Comparison of ENCODE assay signal across 10 cellular contexts in the genomic region with DNA sequence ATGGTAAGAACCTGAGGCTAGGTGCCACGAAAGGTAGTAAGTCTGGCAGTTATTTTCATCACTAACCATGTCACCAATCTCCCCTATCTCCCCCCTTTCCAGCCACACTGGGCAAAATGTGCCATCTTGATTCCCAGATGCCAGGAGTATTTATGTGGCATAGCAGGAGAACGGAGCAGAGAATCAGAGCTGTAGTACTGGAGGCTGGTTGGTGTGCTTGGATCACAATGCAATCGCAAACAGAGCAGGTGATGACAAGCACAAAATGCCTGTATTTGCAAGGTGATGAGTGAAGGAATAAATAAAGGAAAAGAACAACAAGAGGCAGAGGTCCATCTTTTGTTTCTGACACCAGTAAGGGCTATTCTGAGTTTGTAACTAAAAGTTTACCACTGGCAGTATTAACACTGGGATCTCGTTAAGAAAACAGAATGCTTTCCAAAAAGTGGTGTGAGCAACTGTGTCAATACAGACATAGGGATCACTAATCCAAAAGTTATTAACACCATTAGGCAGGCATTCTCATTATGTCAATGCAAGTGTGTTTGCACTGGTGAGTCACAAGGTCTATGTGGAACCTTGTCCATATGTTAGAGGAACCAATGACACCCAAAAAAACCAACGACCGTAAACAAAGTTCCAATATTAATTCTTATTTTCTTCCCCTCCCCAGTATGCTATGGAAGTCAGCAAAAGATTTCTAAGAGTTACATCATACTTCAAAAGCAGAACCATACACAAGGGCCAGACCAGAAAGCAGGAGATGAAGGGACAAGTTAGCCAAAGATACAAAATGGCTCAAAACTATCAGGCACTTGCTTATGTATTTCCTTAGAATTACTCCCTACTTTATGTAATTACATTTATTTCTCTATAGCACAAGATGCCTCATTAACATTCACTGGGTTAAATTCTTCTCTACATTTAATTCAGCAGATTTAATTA.
A peak's percentile ranks its signal among the peaks of the same experiment; 100 is the strongest.
DNase-seq lines count a peak whose midpoint lies in the region; ATAC-seq and TF ChIP-seq lines count a peak whose summit lies in the region.
"Had no signal": no experiment of that assay in that cellular context is flagged by ENCODE, and none has a peak within 500 bp of the region (broad histone marks: within the 10 kb centered on the region; RNA-seq: fewer than 3 reads in every experiment).

No MANE protein-coding gene starts in this region.

- peaks cover 57% of the 10 kb centered on the region for H3K36me3 Mint-ChIP-seq in activated CD4-positive, alpha-beta T cell treated with anti-CD3 and anti-CD28 coated beads, Interleukin-2, amount 10 ng/mL, durations not matched to agents 24 days and 14 days (ENCODE audit: low read depth)

- H3K4me3 ChIP-seq in RWPE2 (ENCODE audit: severe bottlenecking) (no peak overlapping the region), mammary epithelial cell (replicated peaks in 1 of 3; ENCODE audit: insufficient read depth in 1 of 3, low read depth in 2 of 3, low read length in 3 of 3) (no peak overlapping the region)

- peaks cover 69% of the 10 kb centered on the region for H3K79me2 ChIP-seq in mammary epithelial cell (ENCODE audit: insufficient read depth, low read length)

- H3K4me1 Mint-ChIP-seq in activated CD4-positive, alpha-beta T cell treated with anti-CD3 and anti-CD28 coated beads, Interleukin-2, amount 10 ng/mL, durations not matched to agents 24 days and 14 days = peaks cover 42% of the 10 kb centered on the region
- H3K4me1 Mint-ChIP-seq in stimulated activated naive CD8-positive, alpha-beta T cell treated with anti-CD3 and anti-CD28 coated beads, Interleukin-15, amount 100 ng/mL, for 72 hours = peaks cover 89% of the 10 kb centered on the region

- no peaks in the 10 kb centered on the region for H4K20me1 ChIP-seq in mammary epithelial cell (ENCODE audit: insufficient read depth, low read length)

- ATAC-seq in RWPE2 (ENCODE audit: low read depth) = peak; percentile 63; the same call in 2 of the 3 replicates
- peak; percentile 37 for ATAC-seq in stimulated activated naive CD8-positive, alpha-beta T cell treated with anti-CD3 and anti-CD28 coated beads, Interleukin-15, amount 100 ng/mL, for 72 hours

- H3K9me3 Mint-ChIP-seq in activated CD4-positive, alpha-beta T cell treated with anti-CD3 and anti-CD28 coated beads, Interleukin-2, amount 10 ng/mL, durations not matched to agents 24 days and 14 days = no peaks in the 10 kb centered on the region
- no peaks in the 10 kb centered on the region for H3K9me3 Mint-ChIP-seq in stimulated activated naive CD8-positive, alpha-beta T cell treated with anti-CD3 and anti-CD28 coated beads, Interleukin-15, amount 100 ng/mL, for 72 hours

- H3K4me2 ChIP-seq in mammary epithelial cell (ENCODE audit: insufficient read depth, low read depth, low read length) = no peak overlapping the region

- H3K9me3 ChIP-seq in RWPE2 (ENCODE audit: severe bottlenecking) = no peaks in the 10 kb centered on the region
- no peaks in the 10 kb centered on the region for H3K9me3 ChIP-seq in mammary epithelial cell (replicated peaks; ENCODE audit: insufficient read depth, low read length)

- intact Hi-C loops in activated CD4-positive, alpha-beta T cell treated with anti-CD3 and anti-CD28 coated beads, Interleukin-2, amount 10 ng/mL, durations not matched to agents 24 days and 14 days (cut with micrococcal nuclease) = loop anchor here (2.0 kb wide), 1 partner anchor 20 kb away; no protein-coding TSS in a partner anchor
- intact Hi-C loops in mammary epithelial cell (cut with micrococcal nuclease) = no loop called here

- no peaks in the 10 kb centered on the region for H3K27me3 Mint-ChIP-seq in activated CD4-positive, alpha-beta T cell treated with anti-CD3 and anti-CD28 coated beads, Interleukin-2, amount 10 ng/mL, durations not matched to agents 24 days and 14 days
- H3K27me3 Mint-ChIP-seq in stimulated activated naive CD8-positive, alpha-beta T cell treated with anti-CD3 and anti-CD28 coated beads, Interleukin-15, amount 100 ng/mL, for 72 hours = no peaks in the 10 kb centered on the region

- H3K9ac ChIP-seq in mammary epithelial cell (ENCODE audit: insufficient read depth, low read length) = no peak overlapping the region

- H3K36me3 ChIP-seq in RWPE2 (ENCODE audit: low read depth) = 0 out of 2 replicates have a peak, but pooled peaks cover 12% of the 10 kb centered on the region
- peaks cover 4% of the 10 kb centered on the region for H3K36me3 ChIP-seq in mammary epithelial cell (ENCODE audit: insufficient read depth, low read length)

- in situ Hi-C loops in mammary epithelial cell (cut with MboI; ENCODE audit: low sequenced_read_pairs in 2 of 2) = no loop called here

- H3K27ac ChIP-seq in RWPE2 (ENCODE audit: poor library complexity, severe bottlenecking) = no peak overlapping the region
- H3K27ac ChIP-seq in mammary epithelial cell (ENCODE audit: insufficient read depth, low read depth, low read length) = no peak overlapping the region

- no peaks in the 10 kb centered on the region for H3K27me3 ChIP-seq in RWPE2 (ENCODE audit: insufficient read depth, poor library complexity, severe bottlenecking)
- no peaks in the 10 kb centered on the region for H3K27me3 ChIP-seq in mammary epithelial cell (ENCODE audit: insufficient read depth, low read length)

- H2AFZ ChIP-seq in mammary epithelial cell (ENCODE audit: low read depth, low read length) = no peak overlapping the region

- no peak for DNase-seq in activated CD4-positive, alpha-beta T cell treated with anti-CD3 and anti-CD28 coated beads, Interleukin-2, amount 10 ng/mL, durations not matched to agents 24 days and 14 days
- DNase-seq in activated CD4-positive, alpha-beta T cell treated with anti-CD3 and anti-CD28 coated beads for 48 hours = no peak
- DNase-seq in RWPE2 (ENCODE audit: low spot score) = no peak
- peak; percentile 49 for DNase-seq in fibroblast of peridontal ligament (ENCODE audit: extremely low read depth)
- no peak for DNase-seq in stimulated activated naive CD8-positive, alpha-beta T cell treated with anti-CD3 and anti-CD28 coated beads, Interleukin-15, amount 100 ng/mL, for 72 hours
- no peak for DNase-seq in HCEC 1CT
- no peak for DNase-seq in 8988T
- DNase-seq in mammary epithelial cell = no peak
- DNase-seq: activated CD4-positive, alpha-beta T cell treated with anti-CD3 and anti-CD28 coated beads, Interleukin-2, amount 50 U/mL, for 1 hour; NCI-H510A treated with DMSO at 0.1 percent for 48 hours had no signal

- no peak overlapping the region for H3K4me3 Mint-ChIP-seq in activated CD4-positive, alpha-beta T cell treated with anti-CD3 and anti-CD28 coated beads, Interleukin-2, amount 10 ng/mL, durations not matched to agents 24 days and 14 days
- no peak overlapping the region for H3K4me3 Mint-ChIP-seq in stimulated activated naive CD8-positive, alpha-beta T cell treated with anti-CD3 and anti-CD28 coated beads, Interleukin-15, amount 100 ng/mL, for 72 hours

- no TSS peak for BruUV-seq in mammary epithelial cell (replicated peaks; lab: Mats Ljungman, UMichigan)

- peak overlapping the region; percentile 56 for H3K27ac Mint-ChIP-seq in activated CD4-positive, alpha-beta T cell treated with anti-CD3 and anti-CD28 coated beads, Interleukin-2, amount 10 ng/mL, durations not matched to agents 24 days and 14 days
- H3K27ac Mint-ChIP-seq in stimulated activated naive CD8-positive, alpha-beta T cell treated with anti-CD3 and anti-CD28 coated beads, Interleukin-15, amount 100 ng/mL, for 72 hours = peak overlapping the region; percentile 92 to 94

- WGBS in mammary epithelial cell (ENCODE audit: low coverage, missing lambda C conversion rate) = 94% methylated on average over 6 of the region's 6 CpGs

- dilution Hi-C loops in mammary epithelial cell (cut with HindIII; ENCODE audit: low sequenced_read_pairs) = no loop called here

- TF ChIP-seq CTCF in RWPE2 (IDR thresholded peaks at IDR 0.05; ENCODE audit: poor library complexity, severe bottlenecking) (no peak), mammary epithelial cell (conservative IDR thresholded peaks at IDR 0.05 in 1 of 2, IDR thresholded peaks at IDR 0.05 in 1 of 2; ENCODE audit: extremely low read depth in 1 of 2, insufficient read depth in 1 of 2, low read depth in 1 of 2, low read length in 2 of 2) (no peak)

- CTCF ChIA-PET in mammary epithelial cell (lab: Charles Lee; ENCODE audit: low non-redundant PET) = no interaction called here

- peaks cover 11% of the 10 kb centered on the region for H3K4me1 ChIP-seq in RWPE2 (ENCODE audit: insufficient read depth, poor library complexity, severe bottlenecking)
- H3K4me1 ChIP-seq in mammary epithelial cell (ENCODE audit: insufficient read depth, low read length) = no peaks in the 10 kb centered on the region
